2 cellular contexts compared by ENCODE assay signal in the genomic region with DNA sequence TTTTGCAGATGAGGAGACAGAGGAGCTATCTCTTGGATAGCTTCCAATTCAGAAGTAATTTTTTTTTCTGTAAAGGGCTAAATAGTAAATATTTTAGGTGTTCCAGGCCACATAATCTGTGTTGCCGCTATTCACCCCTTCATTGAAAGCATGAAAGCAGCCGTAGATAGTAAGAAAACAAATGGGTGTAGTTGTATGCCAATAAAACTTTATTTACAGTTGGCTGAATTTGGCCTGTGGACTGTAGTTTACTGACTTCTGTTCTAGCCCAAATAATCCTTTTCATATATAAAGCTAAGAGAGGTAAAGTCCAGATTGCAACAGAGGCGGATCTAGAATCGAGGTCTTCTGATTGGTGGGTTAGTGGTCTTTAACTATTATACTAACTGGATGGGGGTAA.
A peak's percentile ranks its signal among the peaks of the same experiment; 100 is the strongest.
TF ChIP-seq lines count a peak whose summit lies in the region.

No MANE protein-coding gene starts in this region.

TF ChIP-seq in HepG2, 621 proteins besides CTCF, POLR2A, EP300 and RAD21 (continued from another document):
- TF ChIP-seq, protein P1, sequence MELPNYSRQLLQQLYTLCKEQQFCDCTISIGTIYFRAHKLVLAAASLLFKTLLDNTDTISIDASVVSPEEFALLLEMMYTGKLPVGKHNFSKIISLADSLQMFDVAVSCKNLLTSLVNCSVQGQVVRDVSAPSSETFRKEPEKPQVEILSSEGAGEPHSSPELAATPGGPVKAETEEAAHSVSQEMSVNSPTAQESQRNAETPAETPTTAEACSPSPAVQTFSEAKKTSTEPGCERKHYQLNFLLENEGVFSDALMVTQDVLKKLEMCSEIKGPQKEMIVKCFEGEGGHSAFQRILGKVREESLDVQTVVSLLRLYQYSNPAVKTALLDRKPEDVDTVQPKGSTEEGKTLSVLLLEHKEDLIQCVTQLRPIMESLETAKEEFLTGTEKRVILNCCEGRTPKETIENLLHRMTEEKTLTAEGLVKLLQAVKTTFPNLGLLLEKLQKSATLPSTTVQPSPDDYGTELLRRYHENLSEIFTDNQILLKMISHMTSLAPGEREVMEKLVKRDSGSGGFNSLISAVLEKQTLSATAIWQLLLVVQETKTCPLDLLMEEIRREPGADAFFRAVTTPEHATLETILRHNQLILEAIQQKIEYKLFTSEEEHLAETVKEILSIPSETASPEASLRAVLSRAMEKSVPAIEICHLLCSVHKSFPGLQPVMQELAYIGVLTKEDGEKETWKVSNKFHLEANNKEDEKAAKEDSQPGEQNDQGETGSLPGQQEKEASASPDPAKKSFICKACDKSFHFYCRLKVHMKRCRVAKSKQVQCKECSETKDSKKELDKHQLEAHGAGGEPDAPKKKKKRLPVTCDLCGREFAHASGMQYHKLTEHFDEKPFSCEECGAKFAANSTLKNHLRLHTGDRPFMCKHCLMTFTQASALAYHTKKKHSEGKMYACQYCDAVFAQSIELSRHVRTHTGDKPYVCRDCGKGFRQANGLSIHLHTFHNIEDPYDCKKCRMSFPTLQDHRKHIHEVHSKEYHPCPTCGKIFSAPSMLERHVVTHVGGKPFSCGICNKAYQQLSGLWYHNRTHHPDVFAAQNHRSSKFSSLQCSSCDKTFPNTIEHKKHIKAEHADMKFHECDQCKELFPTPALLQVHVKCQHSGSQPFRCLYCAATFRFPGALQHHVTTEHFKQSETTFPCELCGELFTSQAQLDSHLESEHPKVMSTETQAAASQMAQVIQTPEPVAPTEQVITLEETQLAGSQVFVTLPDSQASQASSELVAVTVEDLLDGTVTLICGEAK (IDR thresholded peaks at IDR 0.05), result peak; percentile 47
- TF ChIP-seq, protein P1 (CRISPR knock-in tag; IDR thresholded peaks at IDR 0.05), result peak; percentile 81; the same call in 1 of the 2 replicates

TF ChIP-seq in GM12878, 131 proteins besides CTCF, POLR2A, EP300 and RAD21:
- TF ChIP-seq, protein P1 (IDR thresholded peaks at IDR 0.05; ENCODE audit: borderline replicate concordance), result peak; percentile 83; the same call in 1 of the 2 replicates
- no peak for TF ChIP-seq RAD51 (IDR thresholded peaks at IDR 0.05)
TF ChIP-seq in GM12878: peak in this region for 1.
